ENCODE assay signal across 18 cellular contexts in the genomic region with DNA sequence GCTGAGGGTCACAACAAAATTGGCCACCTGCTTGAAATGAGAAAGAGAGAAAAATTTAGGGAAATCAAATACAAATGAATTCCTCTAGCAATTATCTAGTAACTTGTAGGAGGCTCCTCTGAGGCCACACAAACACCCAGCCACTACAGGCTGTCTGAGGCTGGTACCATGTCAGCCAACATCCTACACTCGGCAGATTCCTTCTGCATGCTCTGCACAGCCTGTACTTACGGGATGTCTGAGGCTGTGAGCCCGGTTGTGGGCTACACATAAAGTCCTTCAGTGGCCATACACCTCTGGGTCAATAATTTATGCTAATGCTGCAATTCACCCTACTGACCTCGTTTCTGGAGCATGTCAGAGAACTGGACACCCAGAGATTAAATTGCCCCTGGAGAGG. TPM values are rescaled to one million over a fixed set of nuclear protein-coding genes. Genes with fewer than 3 reads are reported as not detected.
DNase-seq lines count a peak whose midpoint lies in the region; ATAC-seq and TF ChIP-seq lines count a peak whose summit lies in the region.
"Had no signal": no experiment of that assay in that cellular context is flagged by ENCODE, and none has a peak within 500 bp of the region (broad histone marks: within the 10 kb centered on the region; RNA-seq: fewer than 3 reads in every experiment).

No MANE protein-coding gene starts in this region.

- intact Hi-C loops in left ventricle myocardium superior (cut with micrococcal nuclease) (no loop called here), left ventricle myocardium inferior (cut with micrococcal nuclease) (no loop called here), tibial artery (cut with DNase I; ENCODE audit: low total_unique reads) (no loop called here), psoas muscle (cut with DNase I) (no loop called here), spleen (cut with DNase I; ENCODE audit: low total_unique reads) (no loop called here)

- no peak for TF ChIP-seq POLR2A in gastroesophageal sphincter (IDR thresholded peaks at IDR 0.05)
- TF ChIP-seq POLR2A in spleen (IDR thresholded peaks at IDR 0.05), result no peak

- DNase-seq in left ventricle myocardium superior (no peak), left ventricle myocardium inferior (no peak), tibial artery (no peak), psoas muscle (no peak), spleen (no peak)
- DNase-seq: Caco-2; CD4-positive, CD25-positive, alpha-beta regulatory T cell; CD8-positive, alpha-beta T cell; DMS153; DND-41; H9 had no signal

- TF ChIP-seq CTCF in left ventricle myocardium inferior (IDR thresholded peaks at IDR 0.05; ENCODE audit: borderline replicate concordance), result no peak
- no peak for TF ChIP-seq CTCF in gastroesophageal sphincter (IDR thresholded peaks at IDR 0.05)
- no peak for TF ChIP-seq CTCF in tibial artery (IDR thresholded peaks at IDR 0.05)
- TF ChIP-seq CTCF in psoas muscle (IDR thresholded peaks at IDR 0.05), result no peak
- TF ChIP-seq CTCF in spleen (IDR thresholded peaks at IDR 0.05 in 8 of 11, conservative IDR thresholded peaks at IDR 0.05 in 3 of 11), result no peak

- WGBS in gastroesophageal sphincter (ENCODE audit: low coverage in 1 of 2), 2 donors, result 53 to 58% methylated on average over 3 to 4 of the region's 4 CpGs
- 30 to 36% (median 33%) methylated on average over 4 of the region's 4 CpGs for WGBS in psoas muscle, 3 donors
- 53 to 70% (median 57%) methylated on average over 4 of the region's 4 CpGs for WGBS in spleen, 5 donors

- H3K9me3 ChIP-seq in left ventricle myocardium inferior (replicated peaks) (no peaks in the 10 kb centered on the region), gastroesophageal sphincter (no peaks in the 10 kb centered on the region), tibial artery (no peaks in the 10 kb centered on the region), psoas muscle (no peaks in the 10 kb centered on the region), spleen (peaks cover 0 to 3% (median 0%) of the 10 kb centered on the region in 8 donors)
- H3K9me3 ChIP-seq: BLaER1, Caco-2 had no signal

- H3K27ac ChIP-seq in left ventricle myocardium inferior (replicated peaks) (no peak overlapping the region), gastroesophageal sphincter (peak overlapping the region in 3 of 4 donors; percentile 2 to 57 (median 54)), tibial artery (peak overlapping the region; percentile 50 to 62), psoas muscle (no peak overlapping the region), spleen (no peak overlapping the region)
- H3K27ac ChIP-seq: BLaER1, C4-2B had no signal

- H3K27me3 ChIP-seq in left ventricle myocardium inferior (ENCODE audit: low read depth), result peaks cover 6% of the 10 kb centered on the region
- H3K27me3 ChIP-seq in gastroesophageal sphincter, result no peaks in the 10 kb centered on the region
- H3K27me3 ChIP-seq in tibial artery, result no peaks in the 10 kb centered on the region
- no peaks in the 10 kb centered on the region for H3K27me3 ChIP-seq in psoas muscle (ENCODE audit: insufficient read depth in 3 of 3, low read length in 2 of 3)
- H3K27me3 ChIP-seq in spleen (replicated peaks in 1 of 7), result peaks cover 0 to 14% (median 0%) of the 10 kb centered on the region in 7 donors
- H3K27me3 ChIP-seq: BLaER1 had no signal

- H3K4me1 ChIP-seq in left ventricle myocardium inferior, result peaks cover 15% of the 10 kb centered on the region
- peaks cover 0 to 57% (median 0%) of the 10 kb centered on the region in 3 donors for H3K4me1 ChIP-seq in gastroesophageal sphincter
- peaks cover 0 to 45% (median 10%) of the 10 kb centered on the region in 4 donors for H3K4me1 ChIP-seq in tibial artery
- no peaks in the 10 kb centered on the region for H3K4me1 ChIP-seq in psoas muscle
- H3K4me1 ChIP-seq in spleen, result peaks cover 0 to 8% (median 0%) of the 10 kb centered on the region in 6 donors
- H3K4me1 ChIP-seq: BLaER1, Caco-2 had no signal

- H3K4me3 ChIP-seq in left ventricle myocardium inferior (no peak overlapping the region), gastroesophageal sphincter (no peak overlapping the region), tibial artery (no peak overlapping the region), psoas muscle (no peak overlapping the region), spleen (no peak overlapping the region)
- H3K4me3 ChIP-seq: BLaER1, GM23338 had no signal

- H3K36me3 ChIP-seq in left ventricle myocardium inferior (no peaks in the 10 kb centered on the region), gastroesophageal sphincter (no peaks in the 10 kb centered on the region), tibial artery (no peaks in the 10 kb centered on the region), psoas muscle (ENCODE audit: insufficient read depth in 1 of 2, low read depth in 1 of 2) (no peaks in the 10 kb centered on the region), spleen (no peaks in the 10 kb centered on the region)
- H3K36me3 ChIP-seq: BLaER1 had no signal

- ATAC-seq in left ventricle myocardium superior, result peak; percentile 50
- ATAC-seq in gastroesophageal sphincter, result no peak
- ATAC-seq in psoas muscle, result no peak
- ATAC-seq: CD8-positive, alpha-beta T cell; GM23338; HCT116 had no signal

- no peak for TF ChIP-seq EP300 in gastroesophageal sphincter (IDR thresholded peaks at IDR 0.05)

RNA-seq across cellular contexts. Expression of a gene that starts 28.8 kb away (rescaled TPM):
- total RNA-seq in left ventricle myocardium superior (0.45 TPM), left ventricle myocardium inferior (0.14 TPM), gastroesophageal sphincter (10 to 100 TPM in 3 of 4 donors, 1 to 10 TPM in 1; 5.0 to 86.1 (median 31.6) TPM), psoas muscle (under 1 TPM in 1 of 4 donors, not detected in 3; 0.21 TPM), spleen (under 1 TPM in 6 of 7 donors, not detected in 1; 0.20 to 0.60 (median 0.25) TPM)
- polyA plus RNA-seq in psoas muscle (under 1 TPM in 1 of 3 donors, not detected in 2; 0.01 TPM), spleen (under 1 TPM; 0.09 to 0.16 (median 0.09) TPM)
- total RNA-seq: A172; A673; Caco-2; CD8-positive, alpha-beta T cell had no signal

Comparison
In these comparisons a context has a peak if more than half of its experiments do, and no peak if none do; other contexts are left out.
1. H3K27ac ChIP-seq: peak in gastroesophageal sphincter (3 of 4) and tibial artery (2 of 2); none in left ventricle myocardium inferior (single experiment), psoas muscle (single experiment) and spleen (0 of 8).